Comparison of ENCODE assay signal across 29 cellular contexts in genomic region chr15:33402640-33403039, GRCh38.
"Had no signal": no experiment of that assay in that cellular context is flagged by ENCODE, and none has a peak within 500 bp of the region (broad histone marks: within the 10 kb centered on the region; RNA-seq: fewer than 3 reads in every experiment).

No MANE protein-coding gene starts in this region.

- H3K36me3 ChIP-seq: cardiac muscle cell, neutrophil, sigmoid colon, suprapubic skin, tibial artery had no signal

- H3K27me3 ChIP-seq: body of pancreas, cardiac muscle cell, sigmoid colon, suprapubic skin, tibial artery had no signal

- H3K9me3 Mint-ChIP-seq: activated T-cell treated with anti-CD3 and anti-CD28 coated beads, Interleukin-2, amount 50 U/mL, for 72 hours; effector memory CD8-positive, alpha-beta T cell; natural killer cell treated with Interleukin-12 subunit alpha and Interleukin-12 subunit beta and Interleukin-15 and Interleukin-18, amount 100 ng/mL, for 72 hours; T-helper 1 cell treated with Interleukin-12 subunit alpha and Interleukin-12 subunit beta and Interleukin-4 antibody, amounts not matched to agents 30 μg/mL and 1 μg/mL, for 36 hours had no signal

- H3K4me1 Mint-ChIP-seq: memory B cell had no signal

- H3K36me3 Mint-ChIP-seq: activated naive CD8-positive, alpha-beta T cell; memory B cell; natural killer cell treated with Interleukin-12 subunit alpha and Interleukin-12 subunit beta and Interleukin-15 and Interleukin-18, amount 100 ng/mL, for 72 hours had no signal

- H3K9me3 ChIP-seq: body of pancreas, neutrophil, sigmoid colon, suprapubic skin, tibial artery had no signal

- H3K27me3 Mint-ChIP-seq: activated naive CD8-positive, alpha-beta T cell had no signal

- H3K4me1 ChIP-seq: body of pancreas, suprapubic skin, tibial artery had no signal

- H3K4me3 ChIP-seq: body of pancreas, cardiac muscle cell, coronary artery, sigmoid colon, SK-N-MC, suprapubic skin, tibial artery had no signal

- H3K27ac ChIP-seq: body of pancreas, cardiac muscle cell, coronary artery, neutrophil, sigmoid colon, SK-N-MC, suprapubic skin, tibial artery, VCaP had no signal

- H3K27ac Mint-ChIP-seq: activated naive CD8-positive, alpha-beta T cell; activated T-cell treated with anti-CD3 and anti-CD28 coated beads, Interleukin-2, amount 50 U/mL, for 72 hours; effector memory CD8-positive, alpha-beta T cell; memory B cell; natural killer cell treated with Interleukin-12 subunit alpha and Interleukin-12 subunit beta and Interleukin-15 and Interleukin-18, amount 100 ng/mL, for 72 hours; T-helper 1 cell treated with Interleukin-12 subunit alpha and Interleukin-12 subunit beta and Interleukin-4 antibody, amounts not matched to agents 30 μg/mL and 1 μg/mL, for 36 hours had no signal

- ATAC-seq: activated T-cell treated with anti-CD3 and anti-CD28 coated beads, Interleukin-2, amount 50 U/mL, for 72 hours; body of pancreas; effector memory CD8-positive, alpha-beta T cell; left ventricle myocardium superior; natural killer cell treated with Interleukin-12 subunit alpha and Interleukin-12 subunit beta and Interleukin-15 and Interleukin-18, amount 100 ng/mL, for 72 hours had no signal

- H3K4me3 Mint-ChIP-seq: activated naive CD8-positive, alpha-beta T cell; activated T-cell treated with anti-CD3 and anti-CD28 coated beads, Interleukin-2, amount 50 U/mL, for 72 hours; effector memory CD8-positive, alpha-beta T cell; memory B cell; natural killer cell treated with Interleukin-12 subunit alpha and Interleukin-12 subunit beta and Interleukin-15 and Interleukin-18, amount 100 ng/mL, for 72 hours; T-helper 1 cell treated with Interleukin-12 subunit alpha and Interleukin-12 subunit beta and Interleukin-4 antibody, amounts not matched to agents 30 μg/mL and 1 μg/mL, for 36 hours had no signal

- DNase-seq: activated CD4-positive, alpha-beta T cell treated with anti-CD3 and anti-CD28 coated beads for 4 hours; activated CD4-positive, alpha-beta T cell treated with anti-CD3 and anti-CD28 coated beads, Interleukin-2, amount 50 U/mL, for 4 hours; activated effector memory CD4-positive, alpha-beta T cell treated with Interleukin-2 at 50 U/mL for 16 hours; activated naive CD4-positive, alpha-beta T cell treated with Interleukin-2 at 50 U/mL for 16 hours; activated T-cell treated with anti-CD3 and anti-CD28 coated beads for 4 hours; activated T-cell treated with anti-CD3 and anti-CD28 coated beads, Interleukin-2, amount 50 U/mL, for 72 hours; aorta; body of pancreas; effector memory CD8-positive, alpha-beta T cell; foreskin fibroblast; glutamatergic neuron; left ventricle myocardium superior; sigmoid colon; stimulated activated CD4-positive, alpha-beta T cell treated with anti-CD3 and anti-CD28 coated beads, Interleukin-15, amount 100 ng/mL, for 24 hours; stimulated activated CD4-positive, alpha-beta T cell treated with anti-CD3 and anti-CD28 coated beads, Interleukin-2, amount 100 ng/mL, for 24 hours; stimulated activated naive CD4-positive, alpha-beta T cell; SW 1271; T-helper 9 cell; tibial artery had no signal
